In the genomic region with DNA sequence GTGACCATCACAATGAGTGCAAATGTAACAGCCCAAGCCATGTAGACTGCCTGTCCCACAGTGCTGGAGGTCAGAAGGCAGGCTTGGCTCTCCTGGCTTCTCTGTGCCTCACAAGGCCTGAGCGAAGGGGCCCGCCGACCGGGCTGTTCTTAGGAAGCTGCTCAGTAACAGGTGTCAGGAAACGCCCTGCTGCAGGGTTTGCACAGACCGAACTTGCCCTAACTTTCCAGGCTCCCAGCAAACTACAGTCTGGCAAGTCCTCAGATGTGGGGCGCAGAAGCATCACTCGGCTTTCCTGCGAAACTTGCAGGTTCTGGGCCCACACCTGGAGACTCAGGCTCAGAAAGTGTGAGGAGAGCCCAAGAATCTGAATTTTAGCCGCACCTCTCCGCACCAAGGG, we compare ENCODE assay signal across 19 cellular contexts.
"Had no signal": no experiment of that assay in that cellular context is flagged by ENCODE, and none has a peak within 500 bp of the region (broad histone marks: within the 10 kb centered on the region; RNA-seq: fewer than 3 reads in every experiment).

No MANE protein-coding gene starts in this region.

- H3K4me3 ChIP-seq: colonic mucosa, esophagus squamous epithelium, gastrocnemius medialis, heart right ventricle, left lung, lower lobe of right lung, mucosa of descending colon had no signal

- DNase-seq: colonic mucosa; cortex of kidney; effector CD8-positive, alpha-beta T cell; effector memory CD8-positive, alpha-beta T cell; erythroblast; esophagus squamous epithelium; foreskin melanocyte; gastrocnemius medialis; glutamatergic neuron; head of caudate nucleus; heart right ventricle; hippocampal formation; left cardiac atrium; left lung; lower lobe of right lung; mesenchymal stem cell; mucosa of descending colon had no signal

- H3K36me3 ChIP-seq: colonic mucosa, gastrocnemius medialis had no signal

- ATAC-seq: effector memory CD8-positive, alpha-beta T cell; esophagus mucosa; gastrocnemius medialis; left cardiac atrium; left lung; lower lobe of right lung; mucosa of descending colon had no signal

- H3K9me3 ChIP-seq: colonic mucosa, esophagus squamous epithelium, gastrocnemius medialis, left lung, lower lobe of right lung, mucosa of descending colon had no signal

- H3K4me1 ChIP-seq: colonic mucosa, esophagus squamous epithelium, gastrocnemius medialis, heart right ventricle, left lung, lower lobe of right lung had no signal

- H3K27me3 ChIP-seq: colonic mucosa, esophagus squamous epithelium, gastrocnemius medialis, heart right ventricle, left lung had no signal

- H3K27ac ChIP-seq: colonic mucosa, epithelial cell of prostate, esophagus squamous epithelium, gastrocnemius medialis, heart right ventricle, left lung, lower lobe of right lung had no signal
